Comparison of ENCODE assay signal across 8 cellular contexts in the genomic region with DNA sequence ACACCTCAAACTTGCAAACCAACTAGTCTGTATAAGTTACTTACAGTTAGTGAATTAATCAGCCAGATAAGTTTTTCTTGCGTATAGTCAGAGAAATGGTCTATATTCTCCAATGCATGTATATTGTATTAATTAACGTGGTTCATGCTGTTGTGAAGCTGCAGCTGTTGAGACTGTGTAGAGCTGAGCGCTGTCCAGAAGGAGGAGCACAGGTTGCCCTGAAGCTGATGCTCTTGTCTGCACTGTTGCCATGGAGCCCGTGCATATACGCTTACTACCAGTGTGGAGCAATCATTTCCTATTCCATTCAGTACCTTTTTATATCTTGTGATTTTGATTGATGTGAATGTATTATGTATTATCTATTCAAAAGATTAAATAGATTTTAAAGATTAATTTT.
A peak's percentile ranks its signal among the peaks of the same experiment; 100 is the strongest.
DNase-seq lines count a peak whose midpoint lies in the region; ATAC-seq, FAIRE-seq and TF ChIP-seq lines count a peak whose summit lies in the region.

No MANE protein-coding gene starts in this region.

- TF ChIP-seq CTCF in bronchial epithelial cell (IDR thresholded peaks at IDR 0.05; ENCODE audit: insufficient read depth, low read length, severe bottlenecking): peak; percentile 4

- ATAC-seq in HG03354 (IDR thresholded peaks at IDR 0.05; ENCODE audit: poor library complexity, severe bottlenecking, unreplicated experiment) (peak; percentile 73), GM21786 (IDR thresholded peaks at IDR 0.05; ENCODE audit: unreplicated experiment) (no peak)

- H3K4me3 ChIP-seq in bronchial epithelial cell (ENCODE audit: low read depth, low read length): no peak overlapping the region

- no peaks in the 10 kb centered on the region for H3K36me3 ChIP-seq in bronchial epithelial cell (ENCODE audit: control insufficient read depth, insufficient read depth, low read length)

- DNase-seq in DMS53 (lab: John Stamatoyannopoulos, UW): peak; percentile 94
- peak; percentile 7 for DNase-seq in SW480 (ENCODE audit: low spot score)
- peak; percentile 51 for DNase-seq in bronchial epithelial cell (ENCODE audit: low read depth)
- DNase-seq in stimulated activated CD4-positive, alpha-beta T cell treated with anti-CD3 and anti-CD28 coated beads, Interleukin-2, amount 100 ng/mL, for 4 hours (ENCODE audit: low read depth): peak; percentile 34
- no peak for DNase-seq in retina
- DNase-seq in AG20443 (ENCODE audit: low spot score): no peak

- H3K27me3 ChIP-seq in bronchial epithelial cell (ENCODE audit: control insufficient read depth, insufficient read depth, low read length): no peaks in the 10 kb centered on the region

- no peak for FAIRE-seq in bronchial epithelial cell (lab: Jason Lieb, UNC)

Comparison
In these comparisons a context has a peak if more than half of its experiments do, and no peak if none do; other contexts are left out.
1. DNase-seq: peak in DMS53 (single experiment), SW480 (single experiment), bronchial epithelial cell (single experiment) and stimulated activated CD4-positive, alpha-beta T cell treated with anti-CD3 and anti-CD28 coated beads, Interleukin-2, amount 100 ng/mL, for 4 hours (single experiment); none in retina (single experiment) and AG20443 (single experiment).